In genomic region chr6:36599791-36600209, GRCh38 we compare ENCODE assay signal across 8 cellular contexts. TPM values are rescaled to one million over a fixed set of nuclear protein-coding genes. Genes with fewer than 3 reads are reported as not detected.
DNase-seq lines count a peak whose midpoint lies in the region; ATAC-seq and TF ChIP-seq lines count a peak whose summit lies in the region.

No MANE protein-coding gene starts in this region.

- no peak for TF ChIP-seq EP300 in upper lobe of left lung (IDR thresholded peaks at IDR 0.05)

- peaks cover 98% of the 10 kb centered on the region for H3K36me3 Mint-ChIP-seq in activated CD8-positive, alpha-beta T cell treated with anti-CD3 and anti-CD28 coated beads, Interleukin-2, amount 10 ng/mL, durations not matched to agents 7 days and 5 days (ENCODE audit: low read depth)
- H3K36me3 Mint-ChIP-seq in endodermal cell (ENCODE audit: low read depth), result peaks cover 98% of the 10 kb centered on the region
- H3K36me3 Mint-ChIP-seq in nephron (ENCODE audit: low read depth), result peaks cover 99% of the 10 kb centered on the region

- H3K4me3 ChIP-seq in HUES6 (ENCODE audit: low read depth, low read length), result peak overlapping the region; percentile 9; the same call in 1 of the 2 replicates
- peak overlapping the region; percentile 96 for H3K4me3 ChIP-seq in endodermal cell (ENCODE audit: low read length)
- H3K4me3 ChIP-seq in upper lobe of left lung, result peak overlapping the region in 1 of 4 donors; percentile 78

- H3K36me3 ChIP-seq in HUES6 (ENCODE audit: control insufficient read depth, insufficient read depth, low read length), result peaks cover 99% of the 10 kb centered on the region
- peaks cover 97% of the 10 kb centered on the region for H3K36me3 ChIP-seq in endodermal cell (ENCODE audit: control insufficient read depth, insufficient read depth, low read length)
- peaks cover 73 to 87% (median 78%) of the 10 kb centered on the region in 4 donors for H3K36me3 ChIP-seq in upper lobe of left lung

- WGBS in endodermal cell (ENCODE audit: insufficient coverage in 1 of 2, insufficient read length in 1 of 2), 2 experiments, result 85 to 89% methylated on average over 12 to 14 of the region's 14 CpGs
- WGBS in upper lobe of left lung, 2 donors, result 67% methylated on average over 14 of the region's 14 CpGs

- TF ChIP-seq POLR2A in upper lobe of left lung (IDR thresholded peaks at IDR 0.05), result no peak

- H3K27ac ChIP-seq in HUES6 (ENCODE audit: low read depth, low read length) (no peak overlapping the region), endodermal cell (ENCODE audit: low read depth, low read length) (no peak overlapping the region), upper lobe of left lung (peak overlapping the region in 2 of 4 donors; percentile 40 to 49)

- peak; percentile 80 for ATAC-seq in activated CD8-positive, alpha-beta T cell treated with anti-CD3 and anti-CD28 coated beads, Interleukin-2, amount 10 ng/mL, durations not matched to agents 7 days and 5 days
- peak; percentile 11 to 62 for ATAC-seq in upper lobe of left lung (ENCODE audit: low FRiP score in 2 of 2)
- ATAC-seq in GM21390 (IDR thresholded peaks at IDR 0.05; ENCODE audit: unreplicated experiment), result no peak

- H3K27ac Mint-ChIP-seq in activated CD8-positive, alpha-beta T cell treated with anti-CD3 and anti-CD28 coated beads, Interleukin-2, amount 10 ng/mL, durations not matched to agents 7 days and 5 days, result peak overlapping the region; percentile 79
- peak overlapping the region; percentile 89 for H3K27ac Mint-ChIP-seq in endodermal cell
- peak overlapping the region; percentile 40 to 84 (median 80) for H3K27ac Mint-ChIP-seq in nephron

- H3K9ac ChIP-seq in HUES6 (ENCODE audit: low read length) (no peak overlapping the region), endodermal cell (ENCODE audit: extremely low read depth, low read length, poor library complexity, severe bottlenecking) (peak overlapping the region; percentile 41)

- H3K27me3 ChIP-seq in HUES6 (ENCODE audit: control insufficient read depth, insufficient read depth, low read length) (no peaks in the 10 kb centered on the region), endodermal cell (ENCODE audit: control insufficient read depth, insufficient read depth, low read length, poor library complexity, severe bottlenecking) (no peaks in the 10 kb centered on the region), upper lobe of left lung (no peaks in the 10 kb centered on the region)

- H3K4me1 Mint-ChIP-seq in activated CD8-positive, alpha-beta T cell treated with anti-CD3 and anti-CD28 coated beads, Interleukin-2, amount 10 ng/mL, durations not matched to agents 7 days and 5 days (ENCODE audit: low read depth), result peaks cover 63% of the 10 kb centered on the region
- H3K4me1 Mint-ChIP-seq in endodermal cell, result peaks cover 33% of the 10 kb centered on the region
- H3K4me1 Mint-ChIP-seq in nephron, result peaks cover 66% of the 10 kb centered on the region

- H3K4me1 ChIP-seq in HUES6 (ENCODE audit: control insufficient read depth, insufficient read depth, low read length), result peaks cover 8% of the 10 kb centered on the region; the same call in 1 of the 2 replicates
- H3K4me1 ChIP-seq in endodermal cell (ENCODE audit: control insufficient read depth, insufficient read depth, low read length), result peaks cover 5% of the 10 kb centered on the region
- peaks cover 72 to 80% (median 75%) of the 10 kb centered on the region in 4 donors for H3K4me1 ChIP-seq in upper lobe of left lung

- H3K9me3 Mint-ChIP-seq in activated CD8-positive, alpha-beta T cell treated with anti-CD3 and anti-CD28 coated beads, Interleukin-2, amount 10 ng/mL, durations not matched to agents 7 days and 5 days (ENCODE audit: insufficient read depth), result no peaks in the 10 kb centered on the region
- H3K9me3 Mint-ChIP-seq in endodermal cell (no peaks in the 10 kb centered on the region), nephron (no peaks in the 10 kb centered on the region)

- CTCF ChIA-PET in activated CD8-positive, alpha-beta T cell treated with anti-CD3 and anti-CD28 coated beads, Interleukin-2, amount 10 ng/mL, durations not matched to agents 7 days and 5 days (lab: Charles Lee), result interaction anchor here (1.4 to 2.8 kb wide), 2 partner anchors 16 to 159 kb away, joined by 6 to 17 read pairs; no protein-coding TSS in a partner anchor

- no peaks in the 10 kb centered on the region for H3K9me3 ChIP-seq in HUES6 (ENCODE audit: control insufficient read depth, insufficient read depth, low read depth, low read length)
- H3K9me3 ChIP-seq in endodermal cell (ENCODE audit: control insufficient read depth, low read length), result no peaks in the 10 kb centered on the region
- no peaks in the 10 kb centered on the region for H3K9me3 ChIP-seq in upper lobe of left lung

- no peaks in the 10 kb centered on the region for H3K27me3 Mint-ChIP-seq in activated CD8-positive, alpha-beta T cell treated with anti-CD3 and anti-CD28 coated beads, Interleukin-2, amount 10 ng/mL, durations not matched to agents 7 days and 5 days (ENCODE audit: low read depth)
- no peaks in the 10 kb centered on the region for H3K27me3 Mint-ChIP-seq in endodermal cell (ENCODE audit: insufficient read depth)
- no peaks in the 10 kb centered on the region for H3K27me3 Mint-ChIP-seq in nephron (ENCODE audit: low read depth)

- DNase-seq in activated CD8-positive, alpha-beta T cell treated with anti-CD3 and anti-CD28 coated beads, Interleukin-2, amount 10 ng/mL, durations not matched to agents 7 days and 5 days, result peak; percentile 81
- DNase-seq in endodermal cell (peak; percentile 91), upper lobe of left lung (peak in 1 of 2 donors; percentile 37), kidney glomerular epithelial cell (lab: John Stamatoyannopoulos, UW) (no peak), GM19238 (ENCODE audit: insufficient read length, low spot score) (no peak)

- peak overlapping the region; percentile 90 for H3K4me3 Mint-ChIP-seq in activated CD8-positive, alpha-beta T cell treated with anti-CD3 and anti-CD28 coated beads, Interleukin-2, amount 10 ng/mL, durations not matched to agents 7 days and 5 days
- H3K4me3 Mint-ChIP-seq in endodermal cell, result peak overlapping the region; percentile 91
- peak overlapping the region; percentile 80 to 95 (median 93) for H3K4me3 Mint-ChIP-seq in nephron

- TF ChIP-seq CTCF in endodermal cell (conservative IDR thresholded peaks at IDR 0.05), result no peak
- no peak for TF ChIP-seq CTCF in nephron (IDR thresholded peaks at IDR 0.05; ENCODE audit: unreplicated experiment in 3 of 3)
- TF ChIP-seq CTCF in upper lobe of left lung (IDR thresholded peaks at IDR 0.05), result no peak

- POLR2A ChIA-PET in activated CD8-positive, alpha-beta T cell treated with anti-CD3 and anti-CD28 coated beads, Interleukin-2, amount 10 ng/mL, durations not matched to agents 7 days and 5 days (lab: Charles Lee), result interaction anchor here (0.8 to 8.8 kb wide), 7 partner anchors 9 to 82 kb away, joined by 3 to 109 read pairs (median 3); no protein-coding TSS in a partner anchor

RNA-seq across cellular contexts. Expression of gene SRSF3, which starts 5.6 kb away (rescaled TPM):
- 100 to 1,000 TPM; 482 to 509 TPM for total RNA-seq in activated CD8-positive, alpha-beta T cell treated with anti-CD3 and anti-CD28 coated beads, Interleukin-2, amount 10 ng/mL, durations not matched to agents 7 days and 5 days
- 100 to 1,000 TPM; 493 to 536 TPM for total RNA-seq in endodermal cell
- polyA plus RNA-seq in endodermal cell (2013, experiment 1 of 2), result 582 TPM
- polyA plus RNA-seq in endodermal cell (2013, experiment 2 of 2), result 506 TPM
- total RNA-seq in upper lobe of left lung, result 100 to 1,000 TPM in 5 of 6 donors, 10 to 100 TPM in 1; 61.5 to 220 (median 167) TPM

RNA-seq across cellular contexts. Expression of gene STK38, which starts 52.5 kb away (rescaled TPM):
- total RNA-seq in activated CD8-positive, alpha-beta T cell treated with anti-CD3 and anti-CD28 coated beads, Interleukin-2, amount 10 ng/mL, durations not matched to agents 7 days and 5 days, result 10 to 100 TPM; 53.5 to 54.4 TPM
- total RNA-seq in endodermal cell, result 10 to 100 TPM; 35.2 to 38.3 TPM
- 29.6 TPM for polyA plus RNA-seq in endodermal cell (2013, experiment 1 of 2)
- 28.6 TPM for polyA plus RNA-seq in endodermal cell (2013, experiment 2 of 2)
- total RNA-seq in upper lobe of left lung, result 10 to 100 TPM; 15.1 to 47.1 (median 30.4) TPM

Comparison
In these comparisons a context has a peak if more than half of its experiments do, and no peak if none do; other contexts are left out.
1. DNase-seq: peak in activated CD8-positive, alpha-beta T cell treated with anti-CD3 and anti-CD28 coated beads, Interleukin-2, amount 10 ng/mL, durations not matched to agents 7 days and 5 days (single experiment) and endodermal cell (single experiment); none in kidney glomerular epithelial cell (single experiment) and GM19238 (single experiment).
2. Peak in every context shown above with its lines, with median percentiles within 50 percentile points of each other: H3K27ac Mint-ChIP-seq and H3K4me3 Mint-ChIP-seq.